Comparison of ENCODE assay signal across 30 cellular contexts in the genomic region with DNA sequence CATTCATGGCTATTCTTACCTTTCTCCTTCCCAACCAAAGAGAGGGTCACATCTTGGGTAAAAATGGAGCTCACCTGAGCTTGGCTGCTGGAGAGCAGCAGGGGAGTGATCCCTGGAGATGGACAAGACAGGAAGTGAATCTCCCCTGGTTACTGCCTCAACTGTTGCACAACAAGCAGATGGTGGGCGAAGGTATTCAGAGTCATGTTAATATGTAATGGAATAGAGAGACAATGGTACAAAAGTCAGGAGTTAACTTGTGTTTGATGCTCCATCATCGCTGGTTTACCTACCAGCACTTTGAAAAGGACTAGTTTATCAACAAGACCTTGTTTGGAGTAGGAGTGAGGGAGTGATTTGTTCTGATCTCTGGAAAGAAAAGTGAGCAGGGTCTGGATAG.
"Had no signal": no experiment of that assay in that cellular context is flagged by ENCODE, and none has a peak within 500 bp of the region (broad histone marks: within the 10 kb centered on the region; RNA-seq: fewer than 3 reads in every experiment).

No MANE protein-coding gene starts in this region.

- ATAC-seq: heart right ventricle; left ventricle myocardium superior; lower lobe of right lung; natural killer cell; sciatic nerve; stimulated activated effector memory CD8-positive, alpha-beta T cell treated with anti-CD3 and anti-CD28 coated beads, Interleukin-12 subunit alpha, Interleukin-12 subunit beta, amount 100 ng/mL, for 72 hours had no signal

- H3K27ac Mint-ChIP-seq: immature natural killer cell; natural killer cell; stimulated activated effector memory CD8-positive, alpha-beta T cell treated with anti-CD3 and anti-CD28 coated beads, Interleukin-12 subunit alpha, Interleukin-12 subunit beta, amount 100 ng/mL, for 72 hours had no signal

- FAIRE-seq: endothelial cell of umbilical vein, pancreas had no signal

- H3K4me3 ChIP-seq: coronary artery, esophagus muscularis mucosa, heart right ventricle, lower lobe of right lung, pancreas, smooth muscle cell, thoracic aorta, transverse colon, upper lobe of right lung, vagina had no signal

- H3K27me3 ChIP-seq: esophagus muscularis mucosa, heart right ventricle, pancreas, transverse colon, upper lobe of right lung, vagina had no signal

- H3K4me2 ChIP-seq: smooth muscle cell had no signal

- H3K9me3 ChIP-seq: esophagus muscularis mucosa, heart right ventricle, lower lobe of right lung, neutrophil, pancreas, thoracic aorta, transverse colon, upper lobe of right lung, vagina had no signal

- H3K4me1 Mint-ChIP-seq: immature natural killer cell; natural killer cell; neural crest cell; stimulated activated effector memory CD8-positive, alpha-beta T cell treated with anti-CD3 and anti-CD28 coated beads, Interleukin-12 subunit alpha, Interleukin-12 subunit beta, amount 100 ng/mL, for 72 hours had no signal

- H3K27ac ChIP-seq: coronary artery, esophagus muscularis mucosa, heart right ventricle, lower lobe of right lung, neutrophil, pancreas, thoracic aorta, transverse colon, upper lobe of right lung, vagina had no signal

- H3K36me3 ChIP-seq: esophagus muscularis mucosa, heart right ventricle, lower lobe of right lung, neutrophil, pancreas, thoracic aorta, transverse colon, upper lobe of right lung, vagina had no signal

- DNase-seq: dermis blood vessel endothelial cell; effector memory CD4-positive, alpha-beta T cell; foreskin melanocyte; glutamatergic neuron; heart right ventricle; hypothalamus; immature natural killer cell; islet precursor cell; kidney glomerular epithelial cell; left ventricle myocardium superior; lower lobe of right lung; natural killer cell; stimulated activated CD4-positive, alpha-beta T cell treated with anti-CD3 and anti-CD28 coated beads, Interleukin-12 subunit alpha, Interleukin-12 subunit beta, amount 100 ng/mL, for 4 hours; stimulated activated CD4-positive, alpha-beta T cell treated with anti-CD3 and anti-CD28 coated beads, Interleukin-1b, Interleukin-23, amount 100 ng/mL, for 48 hours; stimulated activated CD4-positive, alpha-beta T cell treated with anti-CD3 and anti-CD28 coated beads, Interleukin-4, amount 100 ng/mL, for 24 hours; stimulated activated naive CD4-positive, alpha-beta T cell treated with Interleukin-2 at 50 U/mL for 16 hours; substantia nigra; upper lobe of right lung had no signal

- H3K9me3 Mint-ChIP-seq: natural killer cell; neural crest cell; stimulated activated effector memory CD8-positive, alpha-beta T cell treated with anti-CD3 and anti-CD28 coated beads, Interleukin-12 subunit alpha, Interleukin-12 subunit beta, amount 100 ng/mL, for 72 hours had no signal

- H3K36me3 Mint-ChIP-seq: immature natural killer cell; natural killer cell; stimulated activated effector memory CD8-positive, alpha-beta T cell treated with anti-CD3 and anti-CD28 coated beads, Interleukin-12 subunit alpha, Interleukin-12 subunit beta, amount 100 ng/mL, for 72 hours had no signal

- H3K4me1 ChIP-seq: esophagus muscularis mucosa, heart right ventricle, lower lobe of right lung, pancreas, upper lobe of right lung, vagina had no signal

- H3K4me3 Mint-ChIP-seq: immature natural killer cell; natural killer cell; neural crest cell; stimulated activated effector memory CD8-positive, alpha-beta T cell treated with anti-CD3 and anti-CD28 coated beads, Interleukin-12 subunit alpha, Interleukin-12 subunit beta, amount 100 ng/mL, for 72 hours had no signal
